In the genomic region with DNA sequence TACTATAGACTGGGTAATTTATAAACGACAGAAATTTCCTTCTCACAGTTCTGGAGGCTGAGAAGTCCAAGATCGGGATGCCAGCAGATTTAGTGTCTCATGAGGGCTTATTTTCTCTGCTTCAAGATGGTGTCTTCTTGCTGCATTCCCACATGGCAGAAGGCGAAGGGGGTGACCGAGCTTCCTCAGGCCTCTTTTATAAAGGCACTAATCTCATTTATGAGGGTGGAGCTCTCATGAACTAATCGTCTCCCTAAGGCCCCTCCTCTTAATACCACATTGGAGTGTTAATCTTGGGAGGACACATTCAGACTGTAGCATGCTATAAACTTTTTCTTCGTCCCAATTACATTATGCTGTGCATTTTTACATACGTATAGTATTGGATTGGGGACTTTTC, we compare ENCODE assay signal across 27 cellular contexts.
DNase-seq lines count a peak whose midpoint lies in the region; ATAC-seq and TF ChIP-seq lines count a peak whose summit lies in the region.
"Had no signal": no experiment of that assay in that cellular context is flagged by ENCODE, and none has a peak within 500 bp of the region (broad histone marks: within the 10 kb centered on the region; RNA-seq: fewer than 3 reads in every experiment).

No MANE protein-coding gene starts in this region.

- peak; percentile 65 for DNase-seq in A673 (ENCODE audit: low spot score)
- peak; percentile 53 to 57 for DNase-seq in HAP-1 (ENCODE audit: low spot score in 2 of 2)
- no peak for DNase-seq in caudate nucleus (lab: John Stamatoyannopoulos, UW)
- no peak for DNase-seq in endodermal cell
- DNase-seq in effector CD8-positive, alpha-beta T cell (lab: John Stamatoyannopoulos, UW): no peak
- DNase-seq: activated B cell treated with CpG ODN at 0.5 μM for 24 hours; activated CD4-positive, alpha-beta T cell treated with anti-CD3 and anti-CD28 coated beads, Interleukin-2, amount 50 U/mL, for 1 hour; activated naive CD4-positive, alpha-beta T cell; activated T-cell treated with anti-CD3 and anti-CD28 coated beads, Interleukin-2, amount 50 U/mL, for 4 hours; adrenal gland; brain microvascular endothelial cell; Caco-2; DND-41; mesendoderm; naive B cell; NCI-H187 treated with DMSO at 0.1 percent for 48 hours; NCI-H526; nucleus accumbens; SIG-M5; stimulated activated CD4-positive, alpha-beta T cell treated with anti-CD3 and anti-CD28 coated beads, Interleukin-2, amount 100 ng/mL, for 48 hours; T1000 had no signal

- POLR2A ChIA-PET in A673 (lab: Charles Lee; ENCODE audit: low non-redundant PET): interaction anchor here (0.8 kb wide), 1 partner anchor 9 kb away, joined by 13 read pairs; no protein-coding TSS in a partner anchor

- no TSS peak for BruUV-seq in A673 (replicated peaks; lab: Mats Ljungman, UMichigan)

- H3K36me3 ChIP-seq in A673 (ENCODE audit: insufficient read depth, low read length, poor library complexity, severe bottlenecking): no peaks in the 10 kb centered on the region
- no peaks in the 10 kb centered on the region for H3K36me3 ChIP-seq in HAP-1 (replicated peaks)
- no peaks in the 10 kb centered on the region for H3K36me3 ChIP-seq in endodermal cell (ENCODE audit: control insufficient read depth, insufficient read depth, low read length)
- H3K36me3 ChIP-seq: adrenal gland, brain microvascular endothelial cell had no signal

- intact Hi-C loops in A673 (cut with micrococcal nuclease; ENCODE audit: unreplicated experiment): no loop called here

- WGBS in endodermal cell (ENCODE audit: insufficient coverage in 1 of 2, insufficient read length in 1 of 2), 2 experiments: 88 to 100% methylated on average over 3 to 7 of the region's 7 CpGs

- H3K27me3 Mint-ChIP-seq in nephron (ENCODE audit: low read depth) (no peaks in the 10 kb centered on the region), endodermal cell (ENCODE audit: insufficient read depth) (no peaks in the 10 kb centered on the region)
- H3K27me3 Mint-ChIP-seq: naive B cell had no signal

- H3K4me3 Mint-ChIP-seq in nephron: no peak overlapping the region
- no peak overlapping the region for H3K4me3 Mint-ChIP-seq in endodermal cell
- H3K4me3 Mint-ChIP-seq: activated B cell treated with CpG ODN at 0.5 μM for 24 hours; activated T-cell treated with anti-CD3 and anti-CD28 coated beads, Interleukin-2, amount 50 U/mL, for 4 hours; GM23338; naive B cell had no signal

- ATAC-seq in GM19397 (IDR thresholded peaks at IDR 0.05; ENCODE audit: unreplicated experiment): no peak
- ATAC-seq in HG02678 (IDR thresholded peaks at IDR 0.05; ENCODE audit: unreplicated experiment): no peak
- ATAC-seq: activated T-cell treated with anti-CD3 and anti-CD28 coated beads, Interleukin-2, amount 50 U/mL, for 4 hours; GM23338; Panc1 had no signal

- H3K27ac ChIP-seq in A673 (ENCODE audit: low read depth, low read length, poor library complexity, severe bottlenecking) (peak overlapping the region; percentile 25), caudate nucleus (ENCODE audit: low read depth, low read length) (peak overlapping the region; percentile 4), endodermal cell (ENCODE audit: low read depth, low read length) (no peak overlapping the region)
- H3K27ac ChIP-seq: brain microvascular endothelial cell, C4-2B had no signal

- H3K4me3 ChIP-seq in A673 (ENCODE audit: low read depth, low read length, poor library complexity, severe bottlenecking) (no peak overlapping the region), HAP-1 (no peak overlapping the region), endodermal cell (ENCODE audit: low read length) (no peak overlapping the region)
- H3K4me3 ChIP-seq: adrenal gland, GM23338 had no signal

- H3K4me1 ChIP-seq in A673 (ENCODE audit: insufficient read depth, low read length, poor library complexity, severe bottlenecking): peaks cover 14% of the 10 kb centered on the region
- H3K4me1 ChIP-seq in HAP-1: peaks cover 28% of the 10 kb centered on the region
- no peaks in the 10 kb centered on the region for H3K4me1 ChIP-seq in endodermal cell (ENCODE audit: control insufficient read depth, insufficient read depth, low read length)

- peak overlapping the region in 2 of 3 experiments; percentile 68 to 80 for H3K27ac Mint-ChIP-seq in nephron
- H3K27ac Mint-ChIP-seq in endodermal cell: no peak overlapping the region
- H3K27ac Mint-ChIP-seq: activated B cell treated with CpG ODN at 0.5 μM for 24 hours, GM23338 had no signal

- H3K9me3 ChIP-seq in A673 (ENCODE audit: low read depth, low read length, poor library complexity, severe bottlenecking): no peaks in the 10 kb centered on the region
- no peaks in the 10 kb centered on the region for H3K9me3 ChIP-seq in HAP-1
- H3K9me3 ChIP-seq in endodermal cell (ENCODE audit: control insufficient read depth, low read length): no peaks in the 10 kb centered on the region
- H3K9me3 ChIP-seq: adrenal gland, Caco-2 had no signal

- CTCF ChIA-PET in A673 (lab: Charles Lee): no interaction called here

- H3K9me3 Mint-ChIP-seq in nephron (no peaks in the 10 kb centered on the region), endodermal cell (no peaks in the 10 kb centered on the region)
- H3K9me3 Mint-ChIP-seq: activated B cell treated with CpG ODN at 0.5 μM for 24 hours, GM23338 had no signal

- no peak overlapping the region for H3K9ac ChIP-seq in endodermal cell (ENCODE audit: extremely low read depth, low read length, poor library complexity, severe bottlenecking)

- H3K36me3 Mint-ChIP-seq in nephron (ENCODE audit: low read depth) (no peaks in the 10 kb centered on the region), endodermal cell (ENCODE audit: low read depth) (no peaks in the 10 kb centered on the region)
- H3K36me3 Mint-ChIP-seq: naive B cell had no signal

- H3K4me1 Mint-ChIP-seq in nephron (peaks cover 26% of the 10 kb centered on the region), endodermal cell (no peaks in the 10 kb centered on the region)
- H3K4me1 Mint-ChIP-seq: GM23338, naive B cell had no signal

- TF ChIP-seq CTCF in A673 (conservative IDR thresholded peaks at IDR 0.05; ENCODE audit: low read depth, low read length): no peak
- TF ChIP-seq CTCF in nephron (IDR thresholded peaks at IDR 0.05; ENCODE audit: unreplicated experiment in 3 of 3): no peak
- TF ChIP-seq CTCF in endodermal cell (conservative IDR thresholded peaks at IDR 0.05): no peak

- in situ Hi-C loops in HAP-1 (cut with MboI; ENCODE audit: low sequenced_read_pairs): no loop called here

- H3K27me3 ChIP-seq in A673 (replicated peaks; ENCODE audit: insufficient read depth, low read depth, low read length, poor library complexity): no peaks in the 10 kb centered on the region
- H3K27me3 ChIP-seq in HAP-1 (ENCODE audit: low read depth): no peaks in the 10 kb centered on the region
- no peaks in the 10 kb centered on the region for H3K27me3 ChIP-seq in endodermal cell (ENCODE audit: control insufficient read depth, insufficient read depth, low read length, poor library complexity, severe bottlenecking)
- H3K27me3 ChIP-seq: adrenal gland, brain microvascular endothelial cell had no signal

Comparison
In these comparisons a context has a peak if more than half of its experiments do, and no peak if none do; other contexts are left out.
1. DNase-seq: peak in A673 (single experiment) and HAP-1 (2 of 2); none in caudate nucleus (0 of 61), endodermal cell (single experiment) and effector CD8-positive, alpha-beta T cell (single experiment).